Comparison of ENCODE assay signal across 17 cellular contexts in genomic region chr5:178301641-178302040, GRCh38.
A peak's percentile ranks its signal among the peaks of the same experiment; 100 is the strongest.
DNase-seq lines count a peak whose midpoint lies in the region; ATAC-seq and TF ChIP-seq lines count a peak whose summit lies in the region.
"Had no signal": no experiment of that assay in that cellular context is flagged by ENCODE, and none has a peak within 500 bp of the region (broad histone marks: within the 10 kb centered on the region; RNA-seq: fewer than 3 reads in every experiment).

No MANE protein-coding gene starts in this region.

- no peak overlapping the region for H2BK5ac ChIP-seq in neuronal stem cell (ENCODE audit: low read length)

- H4K8ac ChIP-seq in neuronal stem cell (ENCODE audit: low read depth, low read length): no peak overlapping the region

- no peak for ATAC-seq in stimulated activated naive CD8-positive, alpha-beta T cell treated with anti-CD3 and anti-CD28 coated beads, Interleukin-15, Interleukin-2, amounts not matched to agents 100 U/mL and 50 U/mL, for 24 hours
- no peak for ATAC-seq in stimulated activated naive CD8-positive, alpha-beta T cell treated with anti-CD3 and anti-CD28 coated beads, Interleukin-15, amount 100 ng/mL, for 72 hours

- H3K4me3 ChIP-seq in coronary artery (no peak overlapping the region), neuronal stem cell (ENCODE audit: low read length in 2 of 2) (no peak overlapping the region)
- H3K4me3 ChIP-seq: HAP-1, MG63, PC-9 had no signal

- TF ChIP-seq CTCF in coronary artery (IDR thresholded peaks at IDR 0.05): no peak

- H3K27ac ChIP-seq in coronary artery (no peak overlapping the region), neuronal stem cell (replicated peaks; ENCODE audit: low read length) (no peak overlapping the region)
- H3K27ac ChIP-seq: PC-9 had no signal

- no peaks in the 10 kb centered on the region for H3K4me1 Mint-ChIP-seq in stimulated activated naive CD8-positive, alpha-beta T cell treated with anti-CD3 and anti-CD28 coated beads, Interleukin-15, amount 100 ng/mL, for 72 hours

- H3K79me1 ChIP-seq in neuronal stem cell (ENCODE audit: low read depth, low read length): no peaks in the 10 kb centered on the region

- peaks cover 0 to 12% of the 10 kb centered on the region in 2 donors for H3K9me3 ChIP-seq in neuronal stem cell (replicated peaks in 1 of 2; ENCODE audit: control insufficient read depth in 2 of 2, insufficient read depth in 1 of 2, low read depth in 1 of 2, low read length in 2 of 2)
- H3K9me3 ChIP-seq: Caco-2, HAP-1, MG63 had no signal

- no peaks in the 10 kb centered on the region for H3K27me3 ChIP-seq in neuronal stem cell (ENCODE audit: control insufficient read depth in 3 of 3, insufficient read depth in 3 of 3, low read depth in 1 of 3, low read length in 3 of 3)
- H3K27me3 ChIP-seq: MG63 had no signal

- no peak overlapping the region for H3K4me3 Mint-ChIP-seq in stimulated activated naive CD8-positive, alpha-beta T cell treated with anti-CD3 and anti-CD28 coated beads, Interleukin-15, amount 100 ng/mL, for 72 hours

- no peak overlapping the region for H4K91ac ChIP-seq in neuronal stem cell (ENCODE audit: low read depth, low read length, poor library complexity)

- no peak overlapping the region for H3K4me2 ChIP-seq in neuronal stem cell (ENCODE audit: insufficient read depth, low read length, poor library complexity, severe bottlenecking)
- H3K4me2 ChIP-seq: PC-9 had no signal

- H3K14ac ChIP-seq in neuronal stem cell (ENCODE audit: low read length): no peak overlapping the region

- no peak overlapping the region for H3K23ac ChIP-seq in neuronal stem cell (ENCODE audit: low read depth, low read length, poor library complexity)

- H2AFZ ChIP-seq in neuronal stem cell (ENCODE audit: low read length): no peak overlapping the region
- H2AFZ ChIP-seq: PC-9 had no signal

- DNase-seq in stimulated activated naive CD8-positive, alpha-beta T cell treated with anti-CD3 and anti-CD28 coated beads, Interleukin-15, Interleukin-2, amounts not matched to agents 100 U/mL and 50 U/mL, for 24 hours: peak; percentile 0
- DNase-seq in stimulated activated naive CD8-positive, alpha-beta T cell treated with anti-CD3 and anti-CD28 coated beads, Interleukin-15, amount 100 ng/mL, for 72 hours: no peak
- DNase-seq in coronary artery (ENCODE audit: low spot score) (peak; percentile 36), neuronal stem cell (ENCODE audit: low spot score) (no peak), GM03348 (ENCODE audit: low spot score) (no peak), NOMO-1 treated with DMSO at 0.1 percent for 48 hours (lab: John Stamatoyannopoulos, UW; ENCODE audit: unreplicated experiment) (no peak), kidney glomerular epithelial cell (lab: John Stamatoyannopoulos, UW) (no peak)
- DNase-seq: ACHN, AML-193, MG63, NCI-H1092, NCI-H1694 treated with DMSO at 0.1 percent for 48 hours, NCI-H446 treated with DMSO at 0.1 percent for 48 hours, NCI-H774, PC-9 had no signal

- H3K27ac Mint-ChIP-seq in stimulated activated naive CD8-positive, alpha-beta T cell treated with anti-CD3 and anti-CD28 coated beads, Interleukin-15, amount 100 ng/mL, for 72 hours: no peak overlapping the region

- no peak overlapping the region for H2BK120ac ChIP-seq in neuronal stem cell (ENCODE audit: low read depth, low read length)

- peaks cover 16% of the 10 kb centered on the region for H3K27me3 Mint-ChIP-seq in stimulated activated naive CD8-positive, alpha-beta T cell treated with anti-CD3 and anti-CD28 coated beads, Interleukin-15, amount 100 ng/mL, for 72 hours

- H2AK5ac ChIP-seq in neuronal stem cell (ENCODE audit: low read depth, low read length): no peak overlapping the region

- no peak overlapping the region for H2BK15ac ChIP-seq in neuronal stem cell (ENCODE audit: low read length)

- H2BK12ac ChIP-seq in neuronal stem cell (ENCODE audit: low read length): no peak overlapping the region

- peaks cover 11 to 12% of the 10 kb centered on the region in 2 donors for H3K9me3 Mint-ChIP-seq in stimulated activated naive CD8-positive, alpha-beta T cell treated with anti-CD3 and anti-CD28 coated beads, Interleukin-15, amount 100 ng/mL, for 72 hours

- no CpG with 5 or more reads among the region's 15 CpGs for WGBS in neuronal stem cell (ENCODE audit: extremely low coverage in 2 of 2, insufficient read length in 2 of 2, insufficient replicate concordance in 1 of 2), 2 donors

- H3K4me1 ChIP-seq in neuronal stem cell (ENCODE audit: control insufficient read depth in 2 of 2, insufficient read depth in 1 of 2, low read depth in 1 of 2, low read length in 2 of 2): no peaks in the 10 kb centered on the region
- H3K4me1 ChIP-seq: Caco-2, HAP-1 had no signal

- H3K9ac ChIP-seq in neuronal stem cell (ENCODE audit: low read depth, low read length, poor library complexity): no peak overlapping the region

- H3K18ac ChIP-seq in neuronal stem cell (ENCODE audit: low read length): peak overlapping the region; percentile 45

- H3K36me3 ChIP-seq in neuronal stem cell (replicated peaks in 1 of 2; ENCODE audit: control insufficient read depth in 2 of 2, insufficient read depth in 2 of 2, low read length in 2 of 2): no peaks in the 10 kb centered on the region
- H3K36me3 ChIP-seq: HAP-1 had no signal

- H3K4ac ChIP-seq in neuronal stem cell (ENCODE audit: low read length): no peak overlapping the region

Comparison
In these comparisons a context has a peak if more than half of its experiments do, and no peak if none do; other contexts are left out.
1. DNase-seq: peak in stimulated activated naive CD8-positive, alpha-beta T cell treated with anti-CD3 and anti-CD28 coated beads, Interleukin-15, Interleukin-2, amounts not matched to agents 100 U/mL and 50 U/mL, for 24 hours (single experiment) and coronary artery (single experiment); none in stimulated activated naive CD8-positive, alpha-beta T cell treated with anti-CD3 and anti-CD28 coated beads, Interleukin-15, amount 100 ng/mL, for 72 hours (0 of 2), neuronal stem cell (single experiment), GM03348 (single experiment), NOMO-1 treated with DMSO at 0.1 percent for 48 hours (single experiment) and kidney glomerular epithelial cell (single experiment).